In genomic region chr3:194328080-194328571, GRCh38 we compare ENCODE assay signal across 14 cellular contexts. TPM values are rescaled to one million over a fixed set of nuclear protein-coding genes. Genes with fewer than 3 reads are reported as not detected.
DNase-seq lines count a peak whose midpoint lies in the region; ATAC-seq, FAIRE-seq and TF ChIP-seq lines count a peak whose summit lies in the region.
"Had no signal": no experiment of that assay in that cellular context is flagged by ENCODE, and none has a peak within 500 bp of the region (broad histone marks: within the 10 kb centered on the region; RNA-seq: fewer than 3 reads in every experiment).

No MANE protein-coding gene starts in this region.

- no peak overlapping the region for H2AFZ ChIP-seq in H1 (ENCODE audit: low read length)

- no peak overlapping the region for H4K5ac ChIP-seq in H1 (ENCODE audit: insufficient read length, low read depth, low read length)

- H3K27me3 ChIP-seq in H1 (replicated peaks in 1 of 4; ENCODE audit: control insufficient read depth in 3 of 4, extremely low read depth in 1 of 4, insufficient read depth in 3 of 4, low read length in 3 of 4), result peaks cover 0 to 11% (median 10%) of the 10 kb centered on the region in 4 experiments; a peak in 5 of 7 replicates

- no peak overlapping the region for H2BK15ac ChIP-seq in H1 (ENCODE audit: low read length)

- H3K4me3 ChIP-seq in H1 (ENCODE audit: extremely low read depth in 1 of 4, insufficient read depth in 2 of 4, low read depth in 3 of 4, low read length in 4 of 4), result no peak overlapping the region
- H3K4me3 ChIP-seq: tibial artery had no signal

- no peak for TF ChIP-seq CTCF in H1 (IDR thresholded peaks at IDR 0.05; ENCODE audit: control extremely low read depth in 1 of 3, insufficient read depth in 1 of 3, low read depth in 1 of 3, low read length in 3 of 3)
- TF ChIP-seq CTCF in GM10248 (IDR thresholded peaks at IDR 0.05; ENCODE audit: control extremely low read depth, extremely low read depth, low read depth, missing control alignments), result no peak

- no peak overlapping the region for H3K27ac ChIP-seq in H1 (ENCODE audit: low read depth, low read length)
- H3K27ac ChIP-seq: 22Rv1, tibial artery had no signal

- H3K36me3 ChIP-seq in H1 (ENCODE audit: control insufficient read depth in 2 of 4, insufficient read depth in 4 of 4, low read length in 3 of 4), result no peaks in the 10 kb centered on the region; a peak in 1 of 8 replicates
- H3K36me3 ChIP-seq: tibial artery had no signal

- intact Hi-C loops in activated CD4-positive, alpha-beta T cell treated with anti-CD3 and anti-CD28 coated beads for 36 hours (cut with DNase I, micrococcal nuclease), result no loop called here

- H3K4ac ChIP-seq in H1 (replicated peaks; ENCODE audit: insufficient read length, low read depth, low read length), result no peak overlapping the region

- H3K4me3 Mint-ChIP-seq in activated CD4-positive, alpha-beta T cell treated with anti-CD3 and anti-CD28 coated beads for 36 hours, result no peak overlapping the region
- H3K4me3 Mint-ChIP-seq: T-cell had no signal

- no peak overlapping the region for H3K9ac ChIP-seq in H1 (replicated peaks in 1 of 4; ENCODE audit: extremely low read depth in 1 of 4, low read depth in 3 of 4, low read length in 3 of 4)

- no peak overlapping the region for H4K91ac ChIP-seq in H1 (replicated peaks; ENCODE audit: insufficient read length, low read length)

- H3K4me1 ChIP-seq in H1 (replicated peaks in 1 of 4; ENCODE audit: control insufficient read depth in 3 of 4, insufficient read depth in 4 of 4, low read length in 3 of 4), result peaks cover 0 to 2% (median 0%) of the 10 kb centered on the region in 4 experiments; a peak in 3 of 7 replicates

- H4K8ac ChIP-seq in H1 (ENCODE audit: extremely low read depth, insufficient read depth, low read length), result 0 out of 2 replicates have a peak overlapping the region, but pooled peaks have one; percentile 8

- FAIRE-seq in H1 (lab: Jason Lieb, UNC), result no peak

- WGBS in H1 (ENCODE audit: extremely low coverage in 1 of 2, insufficient coverage in 1 of 2, insufficient read length in 1 of 2, insufficient replicate concordance in 2 of 2, low coverage in 1 of 2, low lambda C conversion rate in 2 of 2, missing lambda C conversion rate in 1 of 2), 2 experiments, result 92% methylated on average over 24 of the region's 24 CpGs; no CpG with 5 or more reads in 1 of the 2 experiments

- POLR2A ChIA-PET in activated CD4-positive, alpha-beta T cell treated with anti-CD3 and anti-CD28 coated beads for 36 hours (lab: Charles Lee), result no interaction called here
- POLR2A ChIA-PET in H1 (lab: Charles Lee; ENCODE audit: partially characterized antibody) (interaction anchor here (1.3 kb wide), 1 partner anchor 31 kb away, joined by 3 read pairs; no protein-coding TSS in a partner anchor), GM10248 (lab: Yijun Ruan, JAX) (no interaction called here)

- H3K4me1 Mint-ChIP-seq in activated CD4-positive, alpha-beta T cell treated with anti-CD3 and anti-CD28 coated beads for 36 hours, result peaks cover under 1% of the 10 kb centered on the region

- H2BK5ac ChIP-seq in H1 (ENCODE audit: low read depth, low read length), result peak overlapping the region; percentile 15; the same call in 1 of the 2 replicates

- no peak overlapping the region for H3K56ac ChIP-seq in H1 (replicated peaks; ENCODE audit: insufficient read length, low read depth, low read length)

- H3K27ac Mint-ChIP-seq in activated CD4-positive, alpha-beta T cell treated with anti-CD3 and anti-CD28 coated beads for 36 hours, result no peak overlapping the region
- H3K27ac Mint-ChIP-seq: T-cell had no signal

- 0 out of 2 replicates have a peak overlapping the region, but pooled peaks have one; percentile 46 for H2BK12ac ChIP-seq in H1 (ENCODE audit: low read depth, low read length)

- H3K18ac ChIP-seq in H1 (ENCODE audit: extremely low read depth, low read length), result no peak overlapping the region

- H2AK5ac ChIP-seq in H1 (ENCODE audit: low read depth, low read length), result 0 out of 2 replicates have a peak overlapping the region, but pooled peaks have one; percentile 91

- no peaks in the 10 kb centered on the region for H3K36me3 Mint-ChIP-seq in activated CD4-positive, alpha-beta T cell treated with anti-CD3 and anti-CD28 coated beads for 36 hours (ENCODE audit: low read depth)
- H3K36me3 Mint-ChIP-seq: T-cell had no signal

- CTCF ChIA-PET in activated CD4-positive, alpha-beta T cell treated with anti-CD3 and anti-CD28 coated beads for 36 hours (lab: Charles Lee), result interaction anchor here (0.7 to 1.7 kb wide), 3 partner anchors 12 to 70 kb away, joined by 3 to 7 read pairs (median 3); no protein-coding TSS in a partner anchor
- CTCF ChIA-PET in H1 (lab: Charles Lee; ENCODE audit: partially characterized antibody), result interaction anchor here (0.6 to 2.3 kb wide), 10 partner anchors 9 to 1179 kb away, joined by 3 to 29 read pairs (median 3); no protein-coding TSS in a partner anchor
- CTCF ChIA-PET in GM10248 (lab: Yijun Ruan, JAX), result interaction anchor here (1.1 to 2.1 kb wide), 3 partner anchors 12 to 17 kb away, joined by 4 to 18 read pairs (median 12); no protein-coding TSS in a partner anchor

- peaks cover 0 to 16% of the 10 kb centered on the region in 2 experiments; a peak in 1 of 4 replicates for H3K9me3 ChIP-seq in H1 (ENCODE audit: insufficient read depth in 2 of 2, low read depth in 1 of 2, low read length in 1 of 2)
- H3K9me3 ChIP-seq: tibial artery had no signal

- TF ChIP-seq RAD21 in H1 (IDR thresholded peaks at IDR 0.05 in 1 of 2, conservative IDR thresholded peaks at IDR 0.05 in 1 of 2; ENCODE audit: low read depth in 2 of 2, low read length in 2 of 2), result no peak

- H2BK20ac ChIP-seq in H1 (ENCODE audit: low read length), result 0 out of 2 replicates have a peak overlapping the region, but pooled peaks have one; percentile 8

- H4K20me1 ChIP-seq in H1 (replicated peaks in 1 of 2; ENCODE audit: control insufficient read depth in 1 of 2, insufficient read depth in 2 of 2, low read length in 2 of 2), result peaks cover 0 to 23% of the 10 kb centered on the region in 2 experiments

- peaks cover 14% of the 10 kb centered on the region for H3K79me1 ChIP-seq in H1 (ENCODE audit: low read depth, low read length)

- H3K79me2 ChIP-seq in H1 (ENCODE audit: control insufficient read depth in 1 of 2, insufficient read depth in 2 of 2, low read length in 2 of 2), result no peaks in the 10 kb centered on the region

- no peak overlapping the region for H3K23ac ChIP-seq in H1 (ENCODE audit: insufficient read length)

- no peaks in the 10 kb centered on the region for H3K9me3 Mint-ChIP-seq in activated CD4-positive, alpha-beta T cell treated with anti-CD3 and anti-CD28 coated beads for 36 hours (ENCODE audit: low read depth)
- H3K9me3 Mint-ChIP-seq: T-cell had no signal

- no peak overlapping the region for H2BK120ac ChIP-seq in H1 (replicated peaks; ENCODE audit: low read depth, low read length)

- peak; percentile 44 for ATAC-seq in activated CD4-positive, alpha-beta T cell treated with anti-CD3 and anti-CD28 coated beads for 36 hours
- ATAC-seq in GM18861 (IDR thresholded peaks at IDR 0.05; ENCODE audit: unreplicated experiment), result no peak

- TF ChIP-seq POLR2A in H1 (IDR thresholded peaks at IDR 0.05; ENCODE audit: control extremely low read depth in 1 of 2, low read depth in 2 of 2, low read length in 2 of 2), result no peak

- peaks cover 29% of the 10 kb centered on the region for H3K23me2 ChIP-seq in H1 (ENCODE audit: low read depth, low read length)

- TF ChIP-seq EP300 in H1 (IDR thresholded peaks at IDR 0.05; ENCODE audit: borderline replicate concordance in 1 of 2, low read depth in 2 of 2, low read length in 2 of 2), result no peak

- H3K14ac ChIP-seq in H1 (ENCODE audit: insufficient read length), result no peak overlapping the region

- peak; percentile 60 for DNase-seq in activated CD4-positive, alpha-beta T cell treated with anti-CD3 and anti-CD28 coated beads for 36 hours
- DNase-seq in activated CD4-positive, alpha-beta T cell treated with anti-CD3 and anti-CD28 coated beads for 48 hours, result no peak
- DNase-seq in RKO (ENCODE audit: low spot score) (peak; percentile 68), H1 (ENCODE audit: low read depth in 1 of 2, low spot score in 2 of 2) (no peak), renal cortical epithelial cell (ENCODE audit: low read depth) (peak; percentile 91), SHP77 treated with DMSO at 0.1 percent for 48 hours (lab: John Stamatoyannopoulos, UW) (no peak), GM10248 (ENCODE audit: extremely low spot score) (no peak)
- DNase-seq: activated effector memory CD4-positive, alpha-beta T cell treated with Interleukin-2 at 50 U/mL for 16 hours; erythroblast; NCI-H2107; tibial artery had no signal

- peaks cover 10% of the 10 kb centered on the region for H3K27me3 Mint-ChIP-seq in activated CD4-positive, alpha-beta T cell treated with anti-CD3 and anti-CD28 coated beads for 36 hours

- no peak overlapping the region for H3K4me2 ChIP-seq in H1 (ENCODE audit: insufficient read depth in 1 of 2, low read depth in 2 of 2, low read length in 2 of 2)

TF ChIP-seq in H1, 55 proteins besides CTCF, POLR2A, EP300 and RAD21 (continues in another document):
- no peak for TF ChIP-seq ZNF274 (IDR thresholded peaks at IDR 0.05; ENCODE audit: borderline replicate concordance, extremely low read depth, low read length)

RNA-seq across cellular contexts. Expression of gene CPN2, which starts 23.0 kb away (rescaled TPM):
- not detected for total RNA-seq in activated CD4-positive, alpha-beta T cell treated with anti-CD3 and anti-CD28 coated beads for 36 hours
- not detected in 2 replicates for total RNA-seq in H1 (2021; fragmentation: NEBNext Ultra II Directional; extraction: Animal tissue kit (Norgen Biotek cat#: 25700))
- 0.03 TPM in 1 of 2 replicates, not detected in the other for polyA plus RNA-seq in H1 (2011; rRNA removed)
- polyA plus RNA-seq in H1 (2011; cell fraction: cytosol; rRNA removed), result not detected
- not detected for polyA plus RNA-seq in H1 (2011; cell fraction: nucleus; rRNA removed)
- polyA plus RNA-seq in H1 (2012, experiment 1 of 2), result 0.12 TPM in 1 of 4 replicates, not detected in the others
- not detected for polyA plus RNA-seq in H1 (2012, experiment 2 of 2)
- polyA plus RNA-seq in H1 (2013, experiment 1 of 2), result 0.02 TPM
- 0.02 TPM for polyA plus RNA-seq in H1 (2013, experiment 2 of 2)
- not detected in 2 replicates for polyA minus RNA-seq in H1 (2011; rRNA and poly(A)+ RNA removed)
- not detected for polyA minus RNA-seq in H1 (2011; cell fraction: cytosol; rRNA and poly(A)+ RNA removed)
- not detected for polyA minus RNA-seq in H1 (2011; cell fraction: nucleus; rRNA and poly(A)+ RNA removed)
- total RNA-seq in renal cortical epithelial cell, result 0.05 TPM in 1 of 2 replicates, not detected in the other

RNA-seq across cellular contexts. Expression of gene LRRC15, which starts 41.4 kb away (rescaled TPM):
- total RNA-seq in activated CD4-positive, alpha-beta T cell treated with anti-CD3 and anti-CD28 coated beads for 36 hours, result under 1 TPM in 1 of 2 experiments, not detected in 1; 0.04 TPM
- total RNA-seq in H1 (2021; fragmentation: NEBNext Ultra II Directional; extraction: Animal tissue kit (Norgen Biotek cat#: 25700)), result 0.37 and 0.40 TPM in 2 replicates
- 0.15 and 0.17 TPM in 2 replicates for polyA plus RNA-seq in H1 (2011; rRNA removed)
- polyA plus RNA-seq in H1 (2011; cell fraction: cytosol; rRNA removed), result 0.08 TPM
- polyA plus RNA-seq in H1 (2011; cell fraction: nucleus; rRNA removed), result 0.19 TPM
- polyA plus RNA-seq in H1 (2012, experiment 1 of 2), result 0.11 to 0.16 TPM (median 0.16 TPM) in 3 of 4 replicates, not detected in the other
- polyA plus RNA-seq in H1 (2012, experiment 2 of 2), result 0.07 TPM
- polyA plus RNA-seq in H1 (2013, experiment 1 of 2), result 0.34 TPM
- 0.42 TPM for polyA plus RNA-seq in H1 (2013, experiment 2 of 2)
- 0.17 and 0.32 TPM in 2 replicates for polyA minus RNA-seq in H1 (2011; rRNA and poly(A)+ RNA removed)
- polyA minus RNA-seq in H1 (2011; cell fraction: cytosol; rRNA and poly(A)+ RNA removed), result not detected
- polyA minus RNA-seq in H1 (2011; cell fraction: nucleus; rRNA and poly(A)+ RNA removed), result 0.10 TPM
- not detected in 2 replicates for total RNA-seq in renal cortical epithelial cell
- total RNA-seq: T-cell had no signal

Comparison
In these comparisons a context has a peak if more than half of its experiments do, and no peak if none do; other contexts are left out.
1. DNase-seq: peak in activated CD4-positive, alpha-beta T cell treated with anti-CD3 and anti-CD28 coated beads for 36 hours (single experiment), RKO (single experiment) and renal cortical epithelial cell (single experiment); none in activated CD4-positive, alpha-beta T cell treated with anti-CD3 and anti-CD28 coated beads for 48 hours (single experiment), H1 (0 of 2), SHP77 treated with DMSO at 0.1 percent for 48 hours (single experiment) and GM10248 (single experiment).